ENCODE assay signal across 27 cellular contexts in the genomic region with DNA sequence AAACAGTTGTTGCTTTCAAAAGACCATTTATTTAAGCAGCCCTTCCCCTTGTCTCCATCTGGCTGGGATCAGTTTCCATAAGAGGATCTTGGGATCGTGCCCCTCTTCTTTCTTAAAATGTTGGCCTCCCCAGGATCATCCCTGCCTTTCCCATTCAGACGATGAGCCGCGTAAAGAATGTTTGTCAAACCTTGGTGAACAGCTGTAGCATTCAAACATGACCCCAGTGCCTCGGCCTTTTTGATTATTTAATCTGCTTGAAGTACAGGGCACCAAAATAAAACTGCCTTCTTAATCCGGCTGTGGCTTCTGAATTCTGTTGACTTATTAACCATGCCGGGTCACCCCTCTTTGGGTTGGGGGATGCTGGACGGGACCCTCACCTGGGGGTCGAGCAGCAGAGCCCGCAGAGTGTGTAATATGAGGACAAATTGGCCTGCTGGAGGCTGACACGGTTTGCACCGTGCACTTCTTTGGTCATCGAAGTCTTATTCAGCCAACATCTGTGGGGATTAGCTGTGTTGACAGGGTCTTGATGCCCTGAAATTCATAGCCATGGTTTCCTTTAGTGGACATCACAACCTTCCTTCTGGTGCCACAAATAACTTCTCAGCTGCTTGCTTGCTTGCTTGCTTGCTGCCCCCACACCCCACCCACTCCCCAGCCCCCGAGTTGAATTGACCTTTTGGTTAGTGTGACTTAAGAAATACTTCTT. TPM values are rescaled to one million over a fixed set of nuclear protein-coding genes. Genes with fewer than 3 reads are reported as not detected.
DNase-seq lines count a peak whose midpoint lies in the region; ATAC-seq and TF ChIP-seq lines count a peak whose summit lies in the region.
"Had no signal": no experiment of that assay in that cellular context is flagged by ENCODE, and none has a peak within 500 bp of the region (broad histone marks: within the 10 kb centered on the region; RNA-seq: fewer than 3 reads in every experiment).

A gene (minus strand): TSS at position 4 of the 715 bp plus-strand sequence. CDS start 148 bp downstream, outside the sequence.

- no peaks in the 10 kb centered on the region for H4K20me1 ChIP-seq in Karpas-422 (ENCODE audit: insufficient read depth, low read depth, low read length)
- no peaks in the 10 kb centered on the region for H4K20me1 ChIP-seq in neural progenitor cell (ENCODE audit: low read depth)

- no peaks in the 10 kb centered on the region for H3F3A ChIP-seq in neural progenitor cell (ENCODE audit: low read depth)

- H3K27ac Mint-ChIP-seq in neural progenitor cell: peak within 1 kb of the TSS; percentile 72

- no peaks in the 10 kb centered on the region for H3K36me3 ChIP-seq in Karpas-422 (ENCODE audit: insufficient read depth, low read length)
- H3K36me3 ChIP-seq in WERI-Rb-1: no peaks in the 10 kb centered on the region
- no peaks in the 10 kb centered on the region for H3K36me3 ChIP-seq in mesodermal cell (ENCODE audit: control insufficient read depth, insufficient read depth, low read length)
- H3K36me3 ChIP-seq in neural progenitor cell: no peaks in the 10 kb centered on the region
- H3K36me3 ChIP-seq in heart right ventricle: no peaks in the 10 kb centered on the region
- H3K36me3 ChIP-seq: BE2C had no signal

- no peaks in the 10 kb centered on the region for H3K27me3 ChIP-seq in Karpas-422 (ENCODE audit: low read length)
- no peaks in the 10 kb centered on the region for H3K27me3 ChIP-seq in WERI-Rb-1 (ENCODE audit: insufficient read depth, low read depth, severe bottlenecking)
- H3K27me3 ChIP-seq in neural progenitor cell: no peaks in the 10 kb centered on the region
- H3K27me3 ChIP-seq in heart right ventricle: no peaks in the 10 kb centered on the region
- H3K27me3 ChIP-seq: BE2C had no signal

- no peak within 1 kb of the TSS for H3K4me2 ChIP-seq in Karpas-422 (ENCODE audit: low read depth, low read length, poor library complexity, severe bottlenecking)
- H3K4me2 ChIP-seq in neural progenitor cell: no peak within 1 kb of the TSS

- H3K9ac ChIP-seq in Karpas-422 (ENCODE audit: low read length): no peak within 1 kb of the TSS
- no peak within 1 kb of the TSS for H3K9ac ChIP-seq in neural progenitor cell

- H3K27me3 Mint-ChIP-seq in neural progenitor cell (ENCODE audit: insufficient read depth, low read depth): peaks cover 8% of the 10 kb centered on the region

- peaks cover 2% of the 10 kb centered on the region for H3K36me3 Mint-ChIP-seq in neural progenitor cell

- no peak within 1 kb of the TSS for H3K4me3 ChIP-seq in Karpas-422 (ENCODE audit: low read length)
- peak within 1 kb of the TSS; percentile 13; the same call in 1 of the 2 replicates for H3K4me3 ChIP-seq in WERI-Rb-1 (ENCODE audit: low read depth, low read length)
- H3K4me3 ChIP-seq in mesodermal cell (ENCODE audit: extremely low read depth, insufficient read depth, low read length, poor library complexity, severe bottlenecking): no peak within 1 kb of the TSS
- H3K4me3 ChIP-seq in neural progenitor cell: no peak within 1 kb of the TSS
- H3K4me3 ChIP-seq in heart right ventricle: no peak within 1 kb of the TSS

- H3K9me3 ChIP-seq in Karpas-422 (ENCODE audit: low read length): no peaks in the 10 kb centered on the region
- H3K9me3 ChIP-seq in WERI-Rb-1 (ENCODE audit: severe bottlenecking): no peaks in the 10 kb centered on the region
- H3K9me3 ChIP-seq in mesodermal cell (ENCODE audit: control insufficient read depth, low read length): no peaks in the 10 kb centered on the region
- H3K9me3 ChIP-seq in neural progenitor cell (ENCODE audit: low read depth): no peaks in the 10 kb centered on the region
- H3K9me3 ChIP-seq in heart right ventricle: no peaks in the 10 kb centered on the region
- H3K9me3 ChIP-seq: BE2C had no signal

- H2AFZ ChIP-seq in Karpas-422 (ENCODE audit: low read length) (no peak within 1 kb of the TSS), neural progenitor cell (replicated peaks) (no peak within 1 kb of the TSS)

- ATAC-seq in heart right ventricle: no peak
- ATAC-seq in GM18907 (IDR thresholded peaks at IDR 0.05; ENCODE audit: unreplicated experiment): no peak
- ATAC-seq: HCT116 had no signal

- H3K4me1 ChIP-seq in Karpas-422 (ENCODE audit: low read length): no peaks in the 10 kb centered on the region
- peaks cover 3% of the 10 kb centered on the region for H3K4me1 ChIP-seq in mesodermal cell (ENCODE audit: control insufficient read depth, insufficient read depth, low read length, poor library complexity, severe bottlenecking)
- peaks cover 21% of the 10 kb centered on the region for H3K4me1 ChIP-seq in neural progenitor cell
- peaks cover 0 to 9% (median 0%) of the 10 kb centered on the region in 9 donors for H3K4me1 ChIP-seq in heart right ventricle
- H3K4me1 ChIP-seq: BE2C had no signal

- H3K4me1 Mint-ChIP-seq in neural progenitor cell: peaks cover 65% of the 10 kb centered on the region

- H3K4me3 Mint-ChIP-seq in neural progenitor cell: peak within 1 kb of the TSS; percentile 19

- H3K9me2 ChIP-seq in Karpas-422 (replicated peaks; ENCODE audit: insufficient read depth, low read length): no peaks in the 10 kb centered on the region

- H3K27ac ChIP-seq in Karpas-422 (ENCODE audit: low read length) (no peak within 1 kb of the TSS), WERI-Rb-1 (peak within 1 kb of the TSS; percentile 61), mesodermal cell (ENCODE audit: low read depth, low read length, severe bottlenecking) (peak within 1 kb of the TSS; percentile 69), neural progenitor cell (no peak within 1 kb of the TSS), heart right ventricle (no peak within 1 kb of the TSS)
- H3K27ac ChIP-seq: HL-60 had no signal

- H3K9me3 Mint-ChIP-seq in neural progenitor cell: peaks cover under 1% of the 10 kb centered on the region

- intact Hi-C loops in heart right ventricle (cut with DNase I): no loop called here

- DNase-seq in Karpas-422 (peak; percentile 2), WERI-Rb-1 (peak; percentile 77), neural progenitor cell (ENCODE audit: low spot score) (peak; percentile 22), NCI-H446 treated with DMSO at 0.1 percent for 48 hours (lab: John Stamatoyannopoulos, UW) (no peak), heart right ventricle (no peak)
- no peak for DNase-seq in stimulated activated CD8-positive, alpha-beta memory T cell treated with anti-CD3 and anti-CD28 coated beads, Interleukin-4, amount 100 ng/mL, for 48 hours
- DNase-seq: 8988T, ACHN, BE2C, Calu3, DMS79 treated with DMSO at 0.1 percent for 48 hours, NCI-H1092, NCI-H1436, NCI-H187, NCI-H2081 treated with DMSO at 0.1 percent for 48 hours, NCI-H2171, NCI-H226, NCI-H510A treated with DMSO at 0.1 percent for 48 hours, NCI-H774, Right ventricle myocardium superior, RPMI8226 had no signal

- WGBS in mesodermal cell (ENCODE audit: insufficient coverage in 2 of 2), 2 experiments: 93 to 94% methylated on average over 13 of the region's 14 CpGs
- WGBS in heart right ventricle, 2 donors: 79 to 82% methylated on average over 14 of the region's 14 CpGs

- no peak for TF ChIP-seq CTCF in WERI-Rb-1 (IDR thresholded peaks at IDR 0.05; ENCODE audit: low read depth, low read length)
- no peak for TF ChIP-seq CTCF in neural progenitor cell (IDR thresholded peaks at IDR 0.05)
- no peak for TF ChIP-seq CTCF in heart right ventricle (IDR thresholded peaks at IDR 0.05)

- H3K79me2 ChIP-seq in Karpas-422 (ENCODE audit: low read length) (no peaks in the 10 kb centered on the region), neural progenitor cell (ENCODE audit: low read depth) (no peaks in the 10 kb centered on the region)

RNA-seq across cellular contexts. Expression of the gene that starts here (rescaled TPM):
- not detected in 2 replicates for total RNA-seq in Karpas-422 (2014; rRNA removed; shearing (Covaris generic); ENCODE audit: low replicate concordance)
- not detected for polyA plus RNA-seq in mesodermal cell (2013, experiment 1 of 2)
- polyA plus RNA-seq in mesodermal cell (2013, experiment 2 of 2): not detected
- not detected in 2 replicates for total RNA-seq in neural progenitor cell (ENCODE audit: low replicate concordance)
- total RNA-seq in heart right ventricle: not detected
- not detected for polyA plus RNA-seq in heart right ventricle
- total RNA-seq: Calu3, H4, Right ventricle myocardium superior, SK-MEL-5 had no signal

Comparison
In these comparisons a context has a peak if more than half of its experiments do, and no peak if none do; other contexts are left out.
1. Peak in DNase-seq in Karpas-422; RNA of the gene not detected or under 1 TPM.
2. Peak in DNase-seq in neural progenitor cell; RNA of the gene not detected or under 1 TPM.
3. H3K27ac ChIP-seq: peak in WERI-Rb-1 (single experiment) and mesodermal cell (single experiment); none in Karpas-422 (single experiment), neural progenitor cell (single experiment) and heart right ventricle (0 of 10).